1 cellular context compared by ENCODE assay signal in the genomic region with DNA sequence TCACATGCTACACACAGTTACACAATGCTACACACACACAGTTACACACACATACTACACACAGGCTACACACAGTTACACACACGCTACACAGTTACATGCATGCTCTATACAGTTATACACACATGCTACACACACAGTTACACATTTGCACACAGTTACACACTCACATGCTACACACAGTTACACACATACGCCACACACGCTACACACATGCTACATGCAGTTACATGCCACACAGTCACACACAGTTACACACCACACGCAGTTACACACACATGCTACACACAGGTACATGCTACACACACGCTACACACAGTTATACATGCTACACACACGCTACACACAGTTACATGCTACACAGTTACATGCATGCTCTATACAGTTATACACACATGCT.
TF ChIP-seq lines count a peak whose summit lies in the region.

No MANE protein-coding gene starts in this region.

TF ChIP-seq in K562, 482 proteins besides CTCF, POLR2A, EP300 and RAD21:
- TF ChIP-seq, protein P1, sequence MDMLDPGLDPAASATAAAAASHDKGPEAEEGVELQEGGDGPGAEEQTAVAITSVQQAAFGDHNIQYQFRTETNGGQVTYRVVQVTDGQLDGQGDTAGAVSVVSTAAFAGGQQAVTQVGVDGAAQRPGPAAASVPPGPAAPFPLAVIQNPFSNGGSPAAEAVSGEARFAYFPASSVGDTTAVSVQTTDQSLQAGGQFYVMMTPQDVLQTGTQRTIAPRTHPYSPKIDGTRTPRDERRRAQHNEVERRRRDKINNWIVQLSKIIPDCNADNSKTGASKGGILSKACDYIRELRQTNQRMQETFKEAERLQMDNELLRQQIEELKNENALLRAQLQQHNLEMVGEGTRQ (CRISPR knock-in tag; IDR thresholded peaks at IDR 0.05) = no peak
- TF ChIP-seq BRCA1 (IDR thresholded peaks at IDR 0.05) (no peak), BRCA1 (CRISPR knock-in tag; IDR thresholded peaks at IDR 0.05) (no peak), PML (IDR thresholded peaks at IDR 0.05; ENCODE audit: low read length) (no peak), PHF20 (IDR thresholded peaks at IDR 0.05; ENCODE audit: partially characterized antibody) (peak; percentile 42)
- TF ChIP-seq, protein P2, sequence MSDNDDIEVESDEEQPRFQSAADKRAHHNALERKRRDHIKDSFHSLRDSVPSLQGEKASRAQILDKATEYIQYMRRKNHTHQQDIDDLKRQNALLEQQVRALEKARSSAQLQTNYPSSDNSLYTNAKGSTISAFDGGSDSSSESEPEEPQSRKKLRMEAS (CRISPR knock-in tag; IDR thresholded peaks at IDR 0.05) = peak; percentile 24; the same call in 1 of the 2 replicates
